ENCODE assay signal across 9 cellular contexts in the genomic region with DNA sequence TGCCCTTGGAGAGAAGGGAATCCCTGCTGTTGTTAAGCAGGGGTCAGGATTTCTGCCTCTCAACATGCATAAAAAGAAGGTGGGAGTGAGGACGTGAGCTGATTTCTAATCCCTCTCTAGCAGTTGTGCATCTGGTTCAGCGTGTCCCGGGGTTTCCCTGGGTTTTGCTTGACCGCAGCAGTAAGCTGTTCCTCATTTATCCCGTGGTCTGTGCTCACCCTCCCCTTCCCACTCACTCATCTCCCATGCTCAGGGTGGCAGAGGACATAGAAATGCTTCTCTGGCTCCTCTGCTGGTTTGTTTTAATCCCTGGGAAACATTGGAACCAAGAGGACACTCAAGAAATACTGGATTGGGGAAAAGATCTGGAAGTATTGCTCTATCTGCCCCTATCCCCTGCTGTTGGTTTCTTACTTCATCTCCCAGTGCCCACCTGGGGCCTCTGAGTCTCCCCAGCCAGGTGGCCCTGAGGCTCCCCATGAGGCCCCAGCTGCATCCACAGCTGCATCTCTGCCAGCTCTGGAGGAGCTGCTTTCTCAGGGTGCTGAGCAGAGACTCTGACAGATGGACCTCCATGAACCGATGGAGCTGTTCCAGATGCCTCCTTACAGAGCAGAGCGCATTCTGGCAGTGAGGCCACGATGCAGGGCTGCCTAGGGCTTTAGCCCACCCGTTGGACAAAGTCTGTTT. TPM values are rescaled to one million over a fixed set of nuclear protein-coding genes. Genes with fewer than 3 reads are reported as not detected.
A peak's percentile ranks its signal among the peaks of the same experiment; 100 is the strongest.
DNase-seq lines count a peak whose midpoint lies in the region; ATAC-seq and TF ChIP-seq lines count a peak whose summit lies in the region.
"Had no signal": no experiment of that assay in that cellular context is flagged by ENCODE, and none has a peak within 500 bp of the region (broad histone marks: within the 10 kb centered on the region; RNA-seq: fewer than 3 reads in every experiment).

No MANE protein-coding gene starts in this region.

- H3K27me3 ChIP-seq in smooth muscle cell (ENCODE audit: low read depth) (no peaks in the 10 kb centered on the region), H7 (ENCODE audit: control insufficient read depth, insufficient read depth, low read length) (no peaks in the 10 kb centered on the region)

- H3K9me3 ChIP-seq in smooth muscle cell (replicated peaks; ENCODE audit: low read depth) = no peaks in the 10 kb centered on the region

- no peak overlapping the region for H3K4me3 ChIP-seq in smooth muscle cell
- H3K4me3 ChIP-seq in H7 (ENCODE audit: insufficient read depth, low read depth, low read length) = no peak overlapping the region

- 56% methylated on average over 9 of the region's 9 CpGs for WGBS in smooth muscle cell (ENCODE audit: low lambda C conversion rate)

- no peak overlapping the region for H3K4me3 Mint-ChIP-seq in effector memory CD8-positive, alpha-beta T cell

- TF ChIP-seq CTCF in smooth muscle cell (IDR thresholded peaks at IDR 0.05; ENCODE audit: borderline replicate concordance, insufficient read depth, poor library complexity, severe bottlenecking) = no peak

- peaks cover 98% of the 10 kb centered on the region for H4K20me1 ChIP-seq in smooth muscle cell (ENCODE audit: low read depth)

- DNase-seq in NCI-H2171 (lab: John Stamatoyannopoulos, UW) = peak; percentile 73
- no peak for DNase-seq in effector memory CD8-positive, alpha-beta T cell
- DNase-seq in smooth muscle cell (lab: John Stamatoyannopoulos, UW; ENCODE audit: unreplicated experiment) = no peak
- no peak for DNase-seq in H7
- DNase-seq in middle frontal gyrus (ENCODE audit: extremely low spot score, low spot score) = no peak
- DNase-seq: foreskin fibroblast, NCI-H187 treated with DMSO at 0.1 percent for 48 hours had no signal

- peaks cover 94% of the 10 kb centered on the region for H3K79me2 ChIP-seq in smooth muscle cell (ENCODE audit: low read depth)

- no peak overlapping the region for H3K9ac ChIP-seq in smooth muscle cell (ENCODE audit: low read depth)

- peak overlapping the region; percentile 44 for H3K4me2 ChIP-seq in smooth muscle cell

- no peak overlapping the region for H2AFZ ChIP-seq in smooth muscle cell (ENCODE audit: low read depth)

- no peaks in the 10 kb centered on the region for H3K27me3 Mint-ChIP-seq in effector memory CD8-positive, alpha-beta T cell

- peaks cover 18% of the 10 kb centered on the region for H3K36me3 Mint-ChIP-seq in effector memory CD8-positive, alpha-beta T cell (ENCODE audit: insufficient read depth)

- no peaks in the 10 kb centered on the region for H3K9me3 Mint-ChIP-seq in effector memory CD8-positive, alpha-beta T cell

- peaks cover 22 to 24% of the 10 kb centered on the region in 2 donors for H3K4me1 Mint-ChIP-seq in effector memory CD8-positive, alpha-beta T cell (ENCODE audit: low read depth in 2 of 2)

- peak overlapping the region; percentile 51 to 80 for H3K27ac Mint-ChIP-seq in effector memory CD8-positive, alpha-beta T cell

- H3K4me1 ChIP-seq in smooth muscle cell (ENCODE audit: low read depth) = no peaks in the 10 kb centered on the region

- H3F3A ChIP-seq in smooth muscle cell (ENCODE audit: low read depth) = no peaks in the 10 kb centered on the region

- no peaks in the 10 kb centered on the region for H3K36me3 ChIP-seq in smooth muscle cell (ENCODE audit: low read depth)
- H3K36me3 ChIP-seq in H7 (replicated peaks; ENCODE audit: control insufficient read depth, insufficient read depth, low read length) = no peaks in the 10 kb centered on the region

- H3K27ac ChIP-seq in smooth muscle cell (ENCODE audit: low read depth) = no peak overlapping the region

- ATAC-seq in GM21786 (IDR thresholded peaks at IDR 0.05; ENCODE audit: unreplicated experiment) (peak; percentile 35), HG02870 (IDR thresholded peaks at IDR 0.05; ENCODE audit: unreplicated experiment) (no peak)
- ATAC-seq in effector memory CD8-positive, alpha-beta T cell (replicated peaks) = no peak

RNA-seq across cellular contexts. Expression of gene TET3, which starts 36.2 kb away (rescaled TPM):
- 10.4 and 12.7 TPM in 2 replicates for total RNA-seq in smooth muscle cell
- polyA plus RNA-seq in smooth muscle cell = 3.2 TPM in 2 replicates
- total RNA-seq in H7 (2014; rRNA removed; shearing (Covaris generic)) = 7.2 and 7.3 TPM in 2 replicates
